Comparison of ENCODE assay signal across 11 cellular contexts in genomic region chr2:239329284-239329971, GRCh38.
DNase-seq lines count a peak whose midpoint lies in the region; TF ChIP-seq lines count a peak whose summit lies in the region.
"Had no signal": no experiment of that assay in that cellular context is flagged by ENCODE, and none has a peak within 500 bp of the region (broad histone marks: within the 10 kb centered on the region; RNA-seq: fewer than 3 reads in every experiment).

No MANE protein-coding gene starts in this region.

- H3K4me3 ChIP-seq in fibroblast of villous mesenchyme (ENCODE audit: low read depth, low read length), result no peak overlapping the region

- TF ChIP-seq CTCF in fibroblast of villous mesenchyme (IDR thresholded peaks at IDR 0.05; ENCODE audit: insufficient read depth, low read depth, low read length) (no peak), neural crest cell (conservative IDR thresholded peaks at IDR 0.05) (no peak), GM13977 (IDR thresholded peaks at IDR 0.05; ENCODE audit: extremely low read depth, insufficient read depth, missing control alignments) (no peak)

- H3K27me3 Mint-ChIP-seq in neural crest cell (ENCODE audit: low read depth), result no peaks in the 10 kb centered on the region

- no peak overlapping the region for H3K4me3 Mint-ChIP-seq in neural crest cell
- H3K4me3 Mint-ChIP-seq: activated T-cell treated with anti-CD3 and anti-CD28 coated beads, Interleukin-2, amount 50 U/mL, for 4 hours had no signal

- DNase-seq in activated CD4-positive, CD25-positive, alpha-beta regulatory T cell treated with anti-CD3 and anti-CD28 coated beads, Interleukin-2, amount 50 U/mL, for 72 hours, result peak; percentile 25
- DNase-seq in activated CD4-positive, CD25-positive, alpha-beta regulatory T cell (lab: John Stamatoyannopoulos, UW), result no peak
- peak; percentile 55 for DNase-seq in fibroblast of villous mesenchyme (ENCODE audit: low read depth)
- no peak for DNase-seq in neural crest cell (ENCODE audit: low read depth, low spot score)
- DNase-seq in ureter (ENCODE audit: low spot score), result peak; percentile 76
- no peak for DNase-seq in GM13977 (ENCODE audit: low spot score)
- no peak for DNase-seq in COR-L47 (lab: John Stamatoyannopoulos, UW)
- no peak for DNase-seq in RPMI8226
- DNase-seq: 8988T; activated T-cell treated with anti-CD3 and anti-CD28 coated beads, Interleukin-2, amount 50 U/mL, for 4 hours; MV-4-11 had no signal

- in situ Hi-C loops in GM13977 (cut with MboI; ENCODE audit: low pct_unique_long_range_greater_than_20kb, low sequenced_read_pairs, unreplicated experiment), result no loop called here

- no peaks in the 10 kb centered on the region for H3K9me3 Mint-ChIP-seq in neural crest cell
- H3K9me3 Mint-ChIP-seq: activated T-cell treated with anti-CD3 and anti-CD28 coated beads, Interleukin-2, amount 50 U/mL, for 4 hours had no signal

- H3K36me3 Mint-ChIP-seq in neural crest cell (ENCODE audit: low read depth), result peaks cover 12% of the 10 kb centered on the region

- peaks cover 57% of the 10 kb centered on the region for H3K4me1 Mint-ChIP-seq in neural crest cell

- peak overlapping the region; percentile 67 for H3K27ac Mint-ChIP-seq in neural crest cell (ENCODE audit: unreplicated experiment)

Comparison
In these comparisons a context has a peak if more than half of its experiments do, and no peak if none do; other contexts are left out.
1. DNase-seq: peak in activated CD4-positive, CD25-positive, alpha-beta regulatory T cell treated with anti-CD3 and anti-CD28 coated beads, Interleukin-2, amount 50 U/mL, for 72 hours (single experiment), fibroblast of villous mesenchyme (single experiment) and ureter (single experiment); none in activated CD4-positive, CD25-positive, alpha-beta regulatory T cell (0 of 4), neural crest cell (single experiment), GM13977 (single experiment), COR-L47 (single experiment) and RPMI8226 (single experiment).